ENCODE assay signal across 11 cellular contexts in the genomic region with DNA sequence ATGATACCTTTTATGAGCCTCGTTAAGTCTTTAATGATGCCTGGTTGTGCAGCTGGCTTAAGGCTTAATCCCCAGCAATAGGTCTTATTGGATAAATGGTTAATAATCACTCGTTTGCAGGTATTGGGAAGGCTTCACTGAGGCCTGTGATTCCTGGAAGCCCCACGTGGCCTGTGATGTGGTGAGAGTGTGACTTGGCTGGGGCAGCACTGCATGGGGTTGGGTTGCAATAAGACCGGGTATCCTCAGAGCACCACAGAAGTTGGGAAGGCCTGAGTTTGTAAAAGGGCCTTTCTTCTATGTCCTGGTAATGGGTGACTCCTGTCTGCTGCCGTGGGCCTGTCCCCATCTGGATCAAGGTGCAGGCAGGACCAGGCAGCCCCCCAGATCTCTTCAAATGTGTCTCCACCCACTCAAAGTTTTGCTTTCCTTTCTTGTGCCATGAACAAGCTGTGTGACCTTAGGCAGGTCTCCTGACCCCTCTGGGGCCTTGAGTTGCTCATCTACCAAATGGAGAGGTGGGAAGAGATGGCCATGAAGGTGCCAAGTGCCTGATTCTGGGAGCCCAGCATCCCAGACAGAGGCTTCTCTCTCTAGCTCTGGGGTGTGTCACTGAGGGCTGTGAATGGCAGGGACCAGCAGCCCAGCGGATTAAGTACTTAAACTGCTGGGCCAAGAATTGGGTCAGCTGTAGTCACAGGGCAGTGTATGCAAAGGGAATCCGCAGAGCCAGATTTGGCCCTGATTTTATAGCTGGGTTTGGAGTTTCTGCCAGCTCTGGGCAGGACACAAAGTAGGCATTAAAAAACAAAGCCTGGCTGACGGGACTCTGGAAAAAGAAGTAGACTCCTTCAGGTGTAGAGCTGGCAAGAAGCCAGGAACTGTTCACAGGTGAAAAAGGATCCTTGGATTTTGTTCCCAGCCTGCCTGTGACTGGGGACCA. TPM values are rescaled to one million over a fixed set of nuclear protein-coding genes. Genes with fewer than 3 reads are reported as not detected.
DNase-seq lines count a peak whose midpoint lies in the region; ATAC-seq and TF ChIP-seq lines count a peak whose summit lies in the region.
"Had no signal": no experiment of that assay in that cellular context is flagged by ENCODE, and none has a peak within 500 bp of the region (broad histone marks: within the 10 kb centered on the region; RNA-seq: fewer than 3 reads in every experiment).

No MANE protein-coding gene starts in this region.

- no peak for ATAC-seq in CD4-positive, alpha-beta T cell (ENCODE audit: poor library complexity)
- no peak for ATAC-seq in natural killer cell treated with Interleukin-12 subunit alpha and Interleukin-12 subunit beta and Interleukin-15 and Interleukin-18, amount 100 ng/mL, for 72 hours
- no peak for ATAC-seq in HG03469 (IDR thresholded peaks at IDR 0.05; ENCODE audit: unreplicated experiment)

- H3K9me3 ChIP-seq in CD4-positive, alpha-beta T cell (ENCODE audit: control insufficient read depth, low read length): no peaks in the 10 kb centered on the region
- no peaks in the 10 kb centered on the region for H3K9me3 ChIP-seq in HAP-1

- H3K27ac Mint-ChIP-seq in CD4-positive, alpha-beta T cell: peak overlapping the region; percentile 99
- peak overlapping the region; percentile 43 for H3K27ac Mint-ChIP-seq in activated T-helper 2 cell treated with anti-CD3 and anti-CD28 coated beads, Interferon-gamma antibody, Interleukin-2, Interleukin-4, amounts not matched to agents 10 μg/mL and 5 μg/mL and 100 μg/mL, durations not matched to agents 14 hours and 24 hours and 36 hours
- H3K27ac Mint-ChIP-seq in natural killer cell treated with Interleukin-12 subunit alpha and Interleukin-12 subunit beta and Interleukin-15 and Interleukin-18, amount 100 ng/mL, for 72 hours: peak overlapping the region; percentile 77 to 98

- intact Hi-C loops in CD4-positive, alpha-beta T cell (cut with DNase I, micrococcal nuclease): loop anchor here in 1 of 2 experiments (2.0 to 5.0 kb wide), 2 partner anchors 19 to 82 kb away; no protein-coding TSS in a partner anchor
- intact Hi-C loops in activated T-helper 2 cell treated with anti-CD3 and anti-CD28 coated beads, Interferon-gamma antibody, Interleukin-2, Interleukin-4, amounts not matched to agents 10 μg/mL and 5 μg/mL and 100 μg/mL, durations not matched to agents 14 hours and 24 hours and 36 hours (cut with micrococcal nuclease): no loop called here

- no peak overlapping the region for H3K4me3 ChIP-seq in HAP-1

- CTCF ChIA-PET in CD4-positive, alpha-beta T cell (lab: Charles Lee): interaction anchor here (0.8 to 2.3 kb wide), 2 partner anchors 17 to 228 kb away, joined by 3 to 12 read pairs; no protein-coding TSS in a partner anchor

- H3K27ac ChIP-seq in CD4-positive, alpha-beta T cell (ENCODE audit: low read depth, low read length): peak overlapping the region; percentile 79

- no peaks in the 10 kb centered on the region for H3K27me3 Mint-ChIP-seq in CD4-positive, alpha-beta T cell
- no peaks in the 10 kb centered on the region for H3K27me3 Mint-ChIP-seq in activated T-helper 2 cell treated with anti-CD3 and anti-CD28 coated beads, Interferon-gamma antibody, Interleukin-2, Interleukin-4, amounts not matched to agents 10 μg/mL and 5 μg/mL and 100 μg/mL, durations not matched to agents 14 hours and 24 hours and 36 hours (ENCODE audit: low read depth)
- H3K27me3 Mint-ChIP-seq in natural killer cell treated with Interleukin-12 subunit alpha and Interleukin-12 subunit beta and Interleukin-15 and Interleukin-18, amount 100 ng/mL, for 72 hours: no peaks in the 10 kb centered on the region

- H3K36me3 Mint-ChIP-seq in CD4-positive, alpha-beta T cell (ENCODE audit: low read depth): peaks cover 93% of the 10 kb centered on the region
- peaks cover 87% of the 10 kb centered on the region for H3K36me3 Mint-ChIP-seq in activated T-helper 2 cell treated with anti-CD3 and anti-CD28 coated beads, Interferon-gamma antibody, Interleukin-2, Interleukin-4, amounts not matched to agents 10 μg/mL and 5 μg/mL and 100 μg/mL, durations not matched to agents 14 hours and 24 hours and 36 hours (ENCODE audit: low read depth)
- peaks cover 31% of the 10 kb centered on the region for H3K36me3 Mint-ChIP-seq in natural killer cell treated with Interleukin-12 subunit alpha and Interleukin-12 subunit beta and Interleukin-15 and Interleukin-18, amount 100 ng/mL, for 72 hours

- no peak for DNase-seq in CD4-positive, alpha-beta T cell
- DNase-seq in HAP-1 (ENCODE audit: low spot score in 2 of 2) (peak; percentile 67 to 76), iPS-NIHi7 (ENCODE audit: extremely low spot score) (no peak), putamen (ENCODE audit: low spot score) (no peak)
- no peak for DNase-seq in activated T-helper 2 cell treated with anti-CD3 and anti-CD28 coated beads, Interferon-gamma antibody, Interleukin-2, Interleukin-4, amounts not matched to agents 10 μg/mL and 5 μg/mL and 100 μg/mL, durations not matched to agents 14 hours and 24 hours and 36 hours (ENCODE audit: low spot score)
- DNase-seq in natural killer cell treated with Interleukin-12 subunit alpha and Interleukin-12 subunit beta and Interleukin-15 and Interleukin-18, amount 100 ng/mL, for 72 hours (ENCODE audit: low spot score): no peak
- no peak for DNase-seq in activated CD4-positive, CD25-positive, alpha-beta regulatory T cell (lab: John Stamatoyannopoulos, UW)
- DNase-seq: activated effector memory CD4-positive, alpha-beta T cell treated with anti-CD3 and anti-CD28 coated beads, Interleukin-2, amount 50 U/mL, for 16 hours; Calu3; glutamatergic neuron had no signal

- no peaks in the 10 kb centered on the region for H3K9me3 Mint-ChIP-seq in CD4-positive, alpha-beta T cell
- peaks cover 8% of the 10 kb centered on the region for H3K9me3 Mint-ChIP-seq in activated T-helper 2 cell treated with anti-CD3 and anti-CD28 coated beads, Interferon-gamma antibody, Interleukin-2, Interleukin-4, amounts not matched to agents 10 μg/mL and 5 μg/mL and 100 μg/mL, durations not matched to agents 14 hours and 24 hours and 36 hours
- H3K9me3 Mint-ChIP-seq in natural killer cell treated with Interleukin-12 subunit alpha and Interleukin-12 subunit beta and Interleukin-15 and Interleukin-18, amount 100 ng/mL, for 72 hours: peaks cover 5% of the 10 kb centered on the region

- H3K4me1 Mint-ChIP-seq in CD4-positive, alpha-beta T cell (ENCODE audit: low read depth): peaks cover 94% of the 10 kb centered on the region
- H3K4me1 Mint-ChIP-seq in activated T-helper 2 cell treated with anti-CD3 and anti-CD28 coated beads, Interferon-gamma antibody, Interleukin-2, Interleukin-4, amounts not matched to agents 10 μg/mL and 5 μg/mL and 100 μg/mL, durations not matched to agents 14 hours and 24 hours and 36 hours (ENCODE audit: low read depth): peaks cover 70% of the 10 kb centered on the region
- H3K4me1 Mint-ChIP-seq in natural killer cell treated with Interleukin-12 subunit alpha and Interleukin-12 subunit beta and Interleukin-15 and Interleukin-18, amount 100 ng/mL, for 72 hours (ENCODE audit: low read depth in 2 of 2): peaks cover 71 to 78% of the 10 kb centered on the region in 2 donors

- POLR2A ChIA-PET in CD4-positive, alpha-beta T cell (lab: Charles Lee): interaction anchor here (0.6 to 17.7 kb wide), 8 partner anchors 11 to 960 kb away, joined by 3 to 373 read pairs (median 6); a partner anchor contains a TSS

- in situ Hi-C loops in HAP-1 (cut with MboI; ENCODE audit: low sequenced_read_pairs): no loop called here

- peak overlapping the region; percentile 66 for H3K4me3 Mint-ChIP-seq in CD4-positive, alpha-beta T cell
- H3K4me3 Mint-ChIP-seq in activated T-helper 2 cell treated with anti-CD3 and anti-CD28 coated beads, Interferon-gamma antibody, Interleukin-2, Interleukin-4, amounts not matched to agents 10 μg/mL and 5 μg/mL and 100 μg/mL, durations not matched to agents 14 hours and 24 hours and 36 hours (ENCODE audit: low read depth): no peak overlapping the region
- H3K4me3 Mint-ChIP-seq in natural killer cell treated with Interleukin-12 subunit alpha and Interleukin-12 subunit beta and Interleukin-15 and Interleukin-18, amount 100 ng/mL, for 72 hours: peak overlapping the region; percentile 49

- H3K27me3 ChIP-seq in CD4-positive, alpha-beta T cell (ENCODE audit: control insufficient read depth, insufficient read depth, low read length): no peaks in the 10 kb centered on the region
- H3K27me3 ChIP-seq in HAP-1 (ENCODE audit: low read depth): no peaks in the 10 kb centered on the region

- peaks cover 32% of the 10 kb centered on the region for H3K4me1 ChIP-seq in HAP-1

- H3K36me3 ChIP-seq in HAP-1 (replicated peaks): peaks cover 48% of the 10 kb centered on the region

- no peak for TF ChIP-seq CTCF in CD4-positive, alpha-beta T cell (IDR thresholded peaks at IDR 0.05)

RNA-seq across cellular contexts. Expression of a gene that starts 24.4 kb away (rescaled TPM):
- total RNA-seq in CD4-positive, alpha-beta T cell: 100 to 1,000 TPM; 131 to 135 TPM
- total RNA-seq in activated T-helper 2 cell treated with anti-CD3 and anti-CD28 coated beads, Interferon-gamma antibody, Interleukin-2, Interleukin-4, amounts not matched to agents 10 μg/mL and 5 μg/mL and 100 μg/mL, durations not matched to agents 14 hours and 24 hours and 36 hours: 60.8 and 61.1 TPM in 2 replicates
- total RNA-seq in natural killer cell treated with Interleukin-12 subunit alpha and Interleukin-12 subunit beta and Interleukin-15 and Interleukin-18, amount 100 ng/mL, for 72 hours: 1,000 to 10,000 TPM in 1 of 2 donors, 100 to 1,000 TPM in 1; 206 to 1,155 TPM

Comparison
In these comparisons a context has a peak if more than half of its experiments do, and no peak if none do; other contexts are left out.
1. DNase-seq: peak in HAP-1 (2 of 2); none in CD4-positive, alpha-beta T cell (0 of 10), activated T-helper 2 cell treated with anti-CD3 and anti-CD28 coated beads, Interferon-gamma antibody, Interleukin-2, Interleukin-4, amounts not matched to agents 10 μg/mL and 5 μg/mL and 100 μg/mL, durations not matched to agents 14 hours and 24 hours and 36 hours (single experiment), natural killer cell treated with Interleukin-12 subunit alpha and Interleukin-12 subunit beta and Interleukin-15 and Interleukin-18, amount 100 ng/mL, for 72 hours (single experiment), iPS-NIHi7 (single experiment), activated CD4-positive, CD25-positive, alpha-beta regulatory T cell (0 of 4) and putamen (single experiment).
2. H3K27ac Mint-ChIP-seq: peak in every context shown above with its lines; median percentile 99 in CD4-positive, alpha-beta T cell; 88 in natural killer cell treated with Interleukin-12 subunit alpha and Interleukin-12 subunit beta and Interleukin-15 and Interleukin-18, amount 100 ng/mL, for 72 hours; 43 in activated T-helper 2 cell treated with anti-CD3 and anti-CD28 coated beads, Interferon-gamma antibody, Interleukin-2, Interleukin-4, amounts not matched to agents 10 μg/mL and 5 μg/mL and 100 μg/mL, durations not matched to agents 14 hours and 24 hours and 36 hours.